8 cellular contexts compared by ENCODE assay signal in genomic region chr1:203860396-203860951, GRCh38. TPM values are rescaled to one million over a fixed set of nuclear protein-coding genes. Genes with fewer than 3 reads are reported as not detected.
A peak's percentile ranks its signal among the peaks of the same experiment; 100 is the strongest.
DNase-seq lines count a peak whose midpoint lies in the region; ATAC-seq and TF ChIP-seq lines count a peak whose summit lies in the region.

No MANE protein-coding gene starts in this region.

- no peaks in the 10 kb centered on the region for H3K27me3 Mint-ChIP-seq in naive thymus-derived CD8-positive, alpha-beta T cell

- H3K27me3 ChIP-seq in DOHH2 (ENCODE audit: control insufficient read depth, low read length), result no peaks in the 10 kb centered on the region

- H3K4me3 ChIP-seq in DOHH2 (ENCODE audit: low read length), result no peak overlapping the region
- H3K4me3 ChIP-seq in choroid plexus epithelial cell (ENCODE audit: low read depth, low read length), result no peak overlapping the region

- H3F3A ChIP-seq in DOHH2 (ENCODE audit: control insufficient read depth, insufficient read depth), result peaks cover 8% of the 10 kb centered on the region; the same call in 1 of the 2 replicates

- POLR2A ChIA-PET in naive thymus-derived CD8-positive, alpha-beta T cell (lab: Charles Lee), result interaction anchor here (2.8 kb wide), 1 partner anchor 269 kb away, joined by 16 read pairs; no protein-coding TSS in a partner anchor

- peaks cover 14% of the 10 kb centered on the region for H3K4me1 ChIP-seq in DOHH2 (ENCODE audit: control insufficient read depth, low read length)

- TF ChIP-seq CTCF in DOHH2 (IDR thresholded peaks at IDR 0.05; ENCODE audit: low read depth, low read length, poor library complexity, severe bottlenecking), result no peak
- TF ChIP-seq CTCF in choroid plexus epithelial cell (conservative IDR thresholded peaks at IDR 0.05; ENCODE audit: low read depth, low read length), result no peak

- H3K79me2 ChIP-seq in DOHH2 (ENCODE audit: control insufficient read depth, low read length), result peaks cover 41% of the 10 kb centered on the region

- peaks cover 5 to 31% (median 10%) of the 10 kb centered on the region in 3 donors for H3K36me3 Mint-ChIP-seq in naive thymus-derived CD8-positive, alpha-beta T cell

- peak overlapping the region; percentile 51 for H3K4me2 ChIP-seq in DOHH2 (ENCODE audit: low read length)

- H3K4me1 Mint-ChIP-seq in naive thymus-derived CD8-positive, alpha-beta T cell, result peaks cover 11 to 28% (median 19%) of the 10 kb centered on the region in 4 donors

- no peaks in the 10 kb centered on the region for H3K9me2 ChIP-seq in DOHH2 (replicated peaks; ENCODE audit: control insufficient read depth, low read length)

- no peaks in the 10 kb centered on the region for H3K9me3 Mint-ChIP-seq in naive thymus-derived CD8-positive, alpha-beta T cell

- no peaks in the 10 kb centered on the region for H3K9me3 ChIP-seq in DOHH2 (ENCODE audit: control insufficient read depth, insufficient read depth, low read length)

- no peak for ATAC-seq in naive thymus-derived CD8-positive, alpha-beta T cell
- no peak for ATAC-seq in HG02678 (IDR thresholded peaks at IDR 0.05; ENCODE audit: unreplicated experiment)
- no peak for ATAC-seq in GM18873 (IDR thresholded peaks at IDR 0.05; ENCODE audit: low FRiP score, unreplicated experiment)

- DNase-seq in NCI-H446 treated with DMSO at 0.1 percent for 48 hours (lab: John Stamatoyannopoulos, UW) (peak; percentile 9), choroid plexus epithelial cell (ENCODE audit: low read depth) (peak; percentile 10), NCI-H1105 treated with DMSO at 0.1 percent for 48 hours (lab: John Stamatoyannopoulos, UW) (no peak), SIG-M5 (lab: John Stamatoyannopoulos, UW) (no peak)
- DNase-seq in naive thymus-derived CD8-positive, alpha-beta T cell, result no peak

- peak overlapping the region in 7 of 10 donors; percentile 4 to 99 (median 92) for H3K27ac Mint-ChIP-seq in naive thymus-derived CD8-positive, alpha-beta T cell

- H3K36me3 ChIP-seq in DOHH2 (ENCODE audit: control insufficient read depth, low read length), result peaks cover 41% of the 10 kb centered on the region

- no peaks in the 10 kb centered on the region for H4K20me1 ChIP-seq in DOHH2 (ENCODE audit: control insufficient read depth, insufficient read depth, low read depth, low read length)

- H3K27ac ChIP-seq in DOHH2 (ENCODE audit: low read depth, low read length), result no peak overlapping the region

- peak overlapping the region in 8 of 10 donors; percentile 94 to 100 (median 100) for H3K4me3 Mint-ChIP-seq in naive thymus-derived CD8-positive, alpha-beta T cell

RNA-seq across cellular contexts. Expression of gene SNRPE, which starts 0.9 kb away (rescaled TPM):
- 10 to 100 TPM; 85.9 to 89.6 TPM for total RNA-seq in naive thymus-derived CD8-positive, alpha-beta T cell
- 100 to 1,000 TPM; 223 to 281 (median 249) TPM for polyA plus RNA-seq in naive thymus-derived CD8-positive, alpha-beta T cell

Comparison
In these comparisons a context has a peak if more than half of its experiments do, and no peak if none do; other contexts are left out.
1. DNase-seq: peak in NCI-H446 treated with DMSO at 0.1 percent for 48 hours (single experiment) and choroid plexus epithelial cell (single experiment); none in naive thymus-derived CD8-positive, alpha-beta T cell (0 of 10), NCI-H1105 treated with DMSO at 0.1 percent for 48 hours (single experiment) and SIG-M5 (single experiment).